Comparison of ENCODE assay signal across 16 cellular contexts in genomic region chr1:223074901-223075300, GRCh38.
A peak's percentile ranks its signal among the peaks of the same experiment; 100 is the strongest.
DNase-seq lines count a peak whose midpoint lies in the region; ATAC-seq and TF ChIP-seq lines count a peak whose summit lies in the region.
"Had no signal": no experiment of that assay in that cellular context is flagged by ENCODE, and none has a peak within 500 bp of the region (broad histone marks: within the 10 kb centered on the region; RNA-seq: fewer than 3 reads in every experiment).

No MANE protein-coding gene starts in this region.

- no peak overlapping the region for H3K9ac ChIP-seq in HUES48 (ENCODE audit: low read depth, low read length)

- TF ChIP-seq CTCF in tibial nerve (IDR thresholded peaks at IDR 0.05), result peak in 1 of 5 experiments; percentile 19

- TF ChIP-seq POLR2A in tibial nerve (IDR thresholded peaks at IDR 0.05), result peak in 1 of 2 donors; percentile 27

- no peaks in the 10 kb centered on the region for H3K9me3 ChIP-seq in HUES48 (ENCODE audit: control insufficient read depth, insufficient read depth, low read length)
- no peaks in the 10 kb centered on the region for H3K9me3 ChIP-seq in tibial nerve
- H3K9me3 ChIP-seq: ovary had no signal

- TF ChIP-seq EP300 in tibial nerve (IDR thresholded peaks at IDR 0.05), result peak; percentile 14 to 80

- H3K27me3 ChIP-seq in HUES48 (ENCODE audit: control insufficient read depth, insufficient read depth, low read length), result no peaks in the 10 kb centered on the region
- no peaks in the 10 kb centered on the region for H3K27me3 ChIP-seq in tibial nerve
- H3K27me3 ChIP-seq: ovary had no signal

- H3K4me1 ChIP-seq in HUES48 (ENCODE audit: control insufficient read depth, insufficient read depth, low read length) (peaks cover 9% of the 10 kb centered on the region), tibial nerve (peaks cover 0 to 37% (median 8%) of the 10 kb centered on the region in 4 donors)

- H3K27ac ChIP-seq in HUES48 (ENCODE audit: low read depth, low read length) (peak overlapping the region; percentile 29), tibial nerve (peak overlapping the region; percentile 47 to 81 (median 68))
- H3K27ac ChIP-seq: ovary had no signal

- H3K4me3 ChIP-seq in HUES48 (ENCODE audit: low read depth, low read length), result no peak overlapping the region
- H3K4me3 ChIP-seq in tibial nerve, result peak overlapping the region in 1 of 4 donors; percentile 11
- H3K4me3 ChIP-seq: ovary had no signal

- H3K36me3 ChIP-seq in HUES48 (ENCODE audit: control insufficient read depth, insufficient read depth, low read length) (no peaks in the 10 kb centered on the region), tibial nerve (no peaks in the 10 kb centered on the region)
- H3K36me3 ChIP-seq: ovary had no signal

- DNase-seq in fibroblast of gingiva (ENCODE audit: low read depth), result peak; percentile 3
- DNase-seq in mesenteric fat pad (ENCODE audit: low spot score), result peak; percentile 68
- DNase-seq in tibial nerve (ENCODE audit: low spot score in 2 of 2), result no peak
- DNase-seq in hippocampal formation (lab: John Stamatoyannopoulos, UW), result no peak
- no peak for DNase-seq in effector CD8-positive, alpha-beta T cell (lab: John Stamatoyannopoulos, UW)
- DNase-seq: activated B cell treated with CpG ODN at 0.5 μM for 24 hours; activated naive CD8-positive, alpha-beta T cell treated with anti-CD3 and anti-CD28 coated beads, Interleukin-2, amount 50 U/mL, for 24 hours; glutamatergic neuron; NCI-H1417 treated with DMSO at 0.1 percent for 48 hours; ovary; T-helper 17 cell had no signal

- WGBS in tibial nerve, 2 donors, result 25 to 36% methylated on average over 8 of the region's 8 CpGs

- ATAC-seq in HG02973 (IDR thresholded peaks at IDR 0.05; ENCODE audit: unreplicated experiment), result no peak
- no peak for ATAC-seq in HG03342 (IDR thresholded peaks at IDR 0.05; ENCODE audit: unreplicated experiment)
- ATAC-seq: activated naive CD8-positive, alpha-beta T cell treated with anti-CD3 and anti-CD28 coated beads, Interleukin-2, amount 50 U/mL, for 24 hours; esophagus mucosa; HCT116; T-helper 17 cell had no signal

Comparison
In these comparisons a context has a peak if more than half of its experiments do, and no peak if none do; other contexts are left out.
1. DNase-seq: peak in fibroblast of gingiva (single experiment) and mesenteric fat pad (single experiment); none in tibial nerve (0 of 2), hippocampal formation (0 of 2) and effector CD8-positive, alpha-beta T cell (single experiment).